8 cellular contexts compared by ENCODE assay signal in the genomic region with DNA sequence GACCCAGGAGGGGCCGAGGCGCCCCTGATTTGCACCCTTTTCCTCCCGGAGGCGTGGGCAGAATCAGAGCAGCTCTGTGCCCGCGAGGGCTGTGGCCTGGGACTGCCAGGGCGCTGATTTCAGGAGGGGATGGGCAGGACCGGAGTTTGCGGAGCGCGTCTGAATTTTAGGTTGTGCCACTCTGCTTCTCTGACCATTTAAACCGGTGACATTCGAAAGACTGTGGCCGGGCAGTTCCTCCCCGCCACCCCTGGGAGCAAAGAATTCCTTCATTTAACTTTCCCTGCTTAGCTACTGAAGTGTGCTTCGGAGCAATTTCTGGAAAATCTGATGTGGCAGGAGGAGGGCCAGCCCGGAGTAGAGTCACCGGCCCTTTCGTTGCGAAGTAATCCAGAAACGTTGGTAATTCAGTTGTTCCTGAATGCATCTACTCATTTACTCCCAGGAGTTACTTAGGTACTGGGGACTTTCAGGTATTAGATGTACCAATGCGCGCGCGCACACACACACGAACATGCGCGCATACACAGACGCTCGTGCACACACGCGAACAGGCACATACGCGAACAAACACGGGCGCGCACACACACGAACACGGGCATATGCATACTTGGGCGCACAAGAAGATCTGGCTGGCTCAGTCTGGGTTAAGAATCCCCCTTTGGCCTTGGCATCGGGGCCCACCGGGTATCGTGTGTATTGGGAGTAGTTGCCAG. TPM values are rescaled to one million over a fixed set of nuclear protein-coding genes. Genes with fewer than 3 reads are reported as not detected.
A peak's percentile ranks its signal among the peaks of the same experiment; 100 is the strongest.
DNase-seq lines count a peak whose midpoint lies in the region; ATAC-seq and TF ChIP-seq lines count a peak whose summit lies in the region.

No MANE protein-coding gene starts in this region.

- DNase-seq in EH (ENCODE audit: low read depth): peak; percentile 36
- DNase-seq in M059J (ENCODE audit: low read depth): peak; percentile 38
- peak; percentile 45 for DNase-seq in activated naive CD8-positive, alpha-beta T cell treated with anti-CD3 and anti-CD28 coated beads, Interleukin-2, amount 10 ng/mL, durations not matched to agents 7 days and 5 days
- peak; percentile 48 for DNase-seq in left cardiac atrium
- DNase-seq in ovary: peak; percentile 72 to 86 (median 78)

- peak; percentile 61 for ATAC-seq in activated naive CD8-positive, alpha-beta T cell treated with anti-CD3 and anti-CD28 coated beads, Interleukin-2, amount 10 ng/mL, durations not matched to agents 7 days and 5 days (ENCODE audit: low read depth)
- ATAC-seq in left cardiac atrium: peak; percentile 45 to 65
- ATAC-seq in HG03571 (IDR thresholded peaks at IDR 0.05; ENCODE audit: unreplicated experiment): no peak
- no peak for ATAC-seq in GM18907 (IDR thresholded peaks at IDR 0.05; ENCODE audit: unreplicated experiment)
- no peak for ATAC-seq in HG02970 (IDR thresholded peaks at IDR 0.05; ENCODE audit: low FRiP score, unreplicated experiment)

- no peak overlapping the region for H3K27ac Mint-ChIP-seq in activated naive CD8-positive, alpha-beta T cell treated with anti-CD3 and anti-CD28 coated beads, Interleukin-2, amount 10 ng/mL, durations not matched to agents 7 days and 5 days

- 0 to 2% (median 0%) methylated on average over 41 to 43 of the region's 43 CpGs for WGBS in ovary, 3 donors

- no peaks in the 10 kb centered on the region for H3K36me3 ChIP-seq in ovary

- peaks cover 7% of the 10 kb centered on the region for H3K4me1 ChIP-seq in ovary (ENCODE audit: insufficient read depth)

- H3K36me3 Mint-ChIP-seq in activated naive CD8-positive, alpha-beta T cell treated with anti-CD3 and anti-CD28 coated beads, Interleukin-2, amount 10 ng/mL, durations not matched to agents 7 days and 5 days: no peaks in the 10 kb centered on the region

- TF ChIP-seq EP300 in ovary (IDR thresholded peaks at IDR 0.05): no peak

- H3K27me3 ChIP-seq in ovary: no peaks in the 10 kb centered on the region

- TF ChIP-seq POLR2A in ovary (IDR thresholded peaks at IDR 0.05): peak; percentile 15

- no peaks in the 10 kb centered on the region for H3K9me3 ChIP-seq in ovary

- H3K4me3 Mint-ChIP-seq in activated naive CD8-positive, alpha-beta T cell treated with anti-CD3 and anti-CD28 coated beads, Interleukin-2, amount 10 ng/mL, durations not matched to agents 7 days and 5 days: peak overlapping the region; percentile 75

- POLR2A ChIA-PET in activated naive CD8-positive, alpha-beta T cell treated with anti-CD3 and anti-CD28 coated beads, Interleukin-2, amount 10 ng/mL, durations not matched to agents 7 days and 5 days (lab: Charles Lee): no interaction called here

- peak overlapping the region; percentile 63 for H3K4me3 ChIP-seq in ovary

- intact Hi-C loops in left cardiac atrium (cut with DNase I): no loop called here
- intact Hi-C loops in ovary (cut with DNase I): no loop called here

- H3K27me3 Mint-ChIP-seq in activated naive CD8-positive, alpha-beta T cell treated with anti-CD3 and anti-CD28 coated beads, Interleukin-2, amount 10 ng/mL, durations not matched to agents 7 days and 5 days: peaks cover 45% of the 10 kb centered on the region

- no peak for TF ChIP-seq CTCF in ovary (IDR thresholded peaks at IDR 0.05)

- H3K4me1 Mint-ChIP-seq in activated naive CD8-positive, alpha-beta T cell treated with anti-CD3 and anti-CD28 coated beads, Interleukin-2, amount 10 ng/mL, durations not matched to agents 7 days and 5 days: peaks cover 12% of the 10 kb centered on the region

- H3K27ac ChIP-seq in ovary: peak overlapping the region; percentile 91 to 92

- H3K9me3 Mint-ChIP-seq in activated naive CD8-positive, alpha-beta T cell treated with anti-CD3 and anti-CD28 coated beads, Interleukin-2, amount 10 ng/mL, durations not matched to agents 7 days and 5 days: no peaks in the 10 kb centered on the region

RNA-seq across cellular contexts. Expression of a gene that starts 0.6 kb away (rescaled TPM):
- total RNA-seq in M059J (2014; rRNA removed; shearing (Covaris generic)): not detected in 2 replicates
- total RNA-seq in activated naive CD8-positive, alpha-beta T cell treated with anti-CD3 and anti-CD28 coated beads, Interleukin-2, amount 10 ng/mL, durations not matched to agents 7 days and 5 days: not detected
- 1 to 10 TPM in 1 of 2 donors, under 1 TPM in 1; 0.85 to 1.4 TPM for total RNA-seq in left cardiac atrium
- total RNA-seq in ovary: 10 to 100 TPM in 3 of 7 donors, 1 to 10 TPM in 4; 6.4 to 19.8 (median 9.3) TPM
- polyA plus RNA-seq in ovary: 1 to 10 TPM; 3.8 to 4.2 TPM

RNA-seq across cellular contexts. Expression of a gene that starts 42.5 kb away (rescaled TPM):
- total RNA-seq in M059J (2014; rRNA removed; shearing (Covaris generic)): 28.8 and 35.2 TPM in 2 replicates
- total RNA-seq in activated naive CD8-positive, alpha-beta T cell treated with anti-CD3 and anti-CD28 coated beads, Interleukin-2, amount 10 ng/mL, durations not matched to agents 7 days and 5 days: 10 to 100 TPM; 20.6 to 22.0 TPM
- total RNA-seq in left cardiac atrium (10 to 100 TPM in 1 of 2 donors, 1 to 10 TPM in 1; 9.5 to 13.0 TPM), ovary (10 to 100 TPM; 17.1 to 23.7 (median 20.5) TPM)
- polyA plus RNA-seq in ovary: 10 to 100 TPM; 19.9 to 20.4 TPM

Comparison
In these comparisons a context has a peak if more than half of its experiments do, and no peak if none do; other contexts are left out.
1. ATAC-seq: peak in activated naive CD8-positive, alpha-beta T cell treated with anti-CD3 and anti-CD28 coated beads, Interleukin-2, amount 10 ng/mL, durations not matched to agents 7 days and 5 days (single experiment) and left cardiac atrium (2 of 2); none in HG03571 (single experiment), GM18907 (single experiment) and HG02970 (single experiment).
2. Peak in every context shown above with its lines, with median percentiles within 50 percentile points of each other: DNase-seq.